Comparison of ENCODE assay signal across 16 cellular contexts in genomic region chr5:2680979-2681378, GRCh38.
"Had no signal": no experiment of that assay in that cellular context is flagged by ENCODE, and none has a peak within 500 bp of the region (broad histone marks: within the 10 kb centered on the region; RNA-seq: fewer than 3 reads in every experiment).

No MANE protein-coding gene starts in this region.

- H3K4me1 ChIP-seq: colonic mucosa, heart left ventricle, prostate gland, right lobe of liver, testis, tibial nerve had no signal

- H3K27me3 ChIP-seq: colonic mucosa, right lobe of liver, testis, tibial nerve had no signal

- H3K36me3 ChIP-seq: colonic mucosa, heart left ventricle, prostate gland, right lobe of liver, tibial nerve had no signal

- H3K9ac ChIP-seq: parathyroid adenoma had no signal

- H3K9me3 ChIP-seq: prostate gland, right lobe of liver, testis had no signal

- FAIRE-seq: endothelial cell of umbilical vein had no signal

- DNase-seq: colonic mucosa; dermis blood vessel endothelial cell; endodermal cell; erythroblast; foreskin melanocyte; heart left ventricle; hippocampal formation; naive thymus-derived CD4-positive, alpha-beta T cell; nephron progenitor cell; right lobe of liver; stimulated activated CD4-positive, alpha-beta T cell treated with anti-CD3 and anti-CD28 coated beads, Interleukin-4, amount 100 ng/mL, for 1 hour; testis had no signal

- H3K4me3 ChIP-seq: colonic mucosa, heart left ventricle, prostate gland, right lobe of liver, testis, tibial nerve had no signal

- ATAC-seq: heart left ventricle; naive thymus-derived CD4-positive, alpha-beta T cell; right lobe of liver had no signal

- H3K27ac ChIP-seq: colonic mucosa, heart left ventricle, parathyroid adenoma, prostate gland, right lobe of liver, testis, tibial nerve had no signal
